ENCODE assay signal across 16 cellular contexts in the genomic region with DNA sequence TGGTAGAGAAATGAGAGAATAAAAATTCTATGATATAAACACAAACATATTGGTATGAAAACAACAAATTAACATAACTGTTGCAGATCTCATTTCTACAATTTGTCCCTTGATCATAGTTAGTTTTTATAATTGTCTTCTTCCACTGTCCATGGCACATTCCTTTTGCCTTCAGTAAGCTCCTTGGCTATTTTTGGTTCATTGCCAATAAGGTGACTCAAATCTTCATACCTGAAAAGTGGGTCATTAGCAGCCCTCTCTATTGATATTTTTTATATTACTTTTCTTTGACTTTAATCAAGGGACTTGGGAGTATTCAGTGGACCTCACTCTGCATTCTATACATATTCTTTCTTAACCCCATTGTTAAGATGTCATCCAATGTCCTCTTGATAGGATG.
DNase-seq lines count a peak whose midpoint lies in the region; ATAC-seq and TF ChIP-seq lines count a peak whose summit lies in the region.
"Had no signal": no experiment of that assay in that cellular context is flagged by ENCODE, and none has a peak within 500 bp of the region (broad histone marks: within the 10 kb centered on the region; RNA-seq: fewer than 3 reads in every experiment).

No MANE protein-coding gene starts in this region.

- no peak for TF ChIP-seq CTCF in PC-3 (conservative IDR thresholded peaks at IDR 0.05; ENCODE audit: low read depth, low read length)
- TF ChIP-seq CTCF in epithelial cell of proximal tubule (conservative IDR thresholded peaks at IDR 0.05; ENCODE audit: low read depth, low read length), result no peak
- TF ChIP-seq CTCF in smooth muscle cell (IDR thresholded peaks at IDR 0.05; ENCODE audit: borderline replicate concordance, insufficient read depth, poor library complexity, severe bottlenecking), result no peak

- DNase-seq in ELR (ENCODE audit: low read depth) (peak; percentile 3), PC-3 (peak; percentile 7), epithelial cell of proximal tubule (ENCODE audit: low read depth) (peak; percentile 64), renal cortical epithelial cell (ENCODE audit: low read depth) (peak; percentile 69), NCI-H187 treated with DMSO at 0.1 percent for 48 hours (lab: John Stamatoyannopoulos, UW) (no peak), smooth muscle cell (lab: John Stamatoyannopoulos, UW; ENCODE audit: unreplicated experiment) (no peak)
- DNase-seq: AML-193, DMS153, Kasumi-1, NCI-H1436, NCI-H2029 treated with DMSO at 0.1 percent for 48 hours, NCI-H2171 treated with DMSO at 0.1 percent for 48 hours, NCI-H510A, NCI-H774 had no signal

- H3K79me2 ChIP-seq in PC-3 (ENCODE audit: low read length) (no peaks in the 10 kb centered on the region), smooth muscle cell (ENCODE audit: low read depth) (no peaks in the 10 kb centered on the region)

- peaks cover 7% of the 10 kb centered on the region; the same call in 1 of the 2 replicates for H3K9me3 ChIP-seq in PC-3 (ENCODE audit: low read length)
- peaks cover 9% of the 10 kb centered on the region for H3K9me3 ChIP-seq in smooth muscle cell (replicated peaks; ENCODE audit: low read depth)
- H3K9me3 ChIP-seq: HAP-1 had no signal

- H3K27me3 ChIP-seq in PC-3 (ENCODE audit: low read length) (no peaks in the 10 kb centered on the region), smooth muscle cell (ENCODE audit: low read depth) (no peaks in the 10 kb centered on the region)

- H3K27ac ChIP-seq in PC-3 (ENCODE audit: low read length) (no peak overlapping the region), smooth muscle cell (ENCODE audit: low read depth) (no peak overlapping the region)

- POLR2A ChIA-PET in PC-3 (lab: Charles Lee; ENCODE audit: unreplicated experiment), result no interaction called here

- H4K20me1 ChIP-seq in PC-3 (ENCODE audit: low read length), result no peaks in the 10 kb centered on the region
- no peaks in the 10 kb centered on the region for H4K20me1 ChIP-seq in smooth muscle cell (ENCODE audit: low read depth)

- H3K4me3 ChIP-seq in PC-3 (ENCODE audit: low read length) (no peak overlapping the region), epithelial cell of proximal tubule (ENCODE audit: low read depth, low read length) (no peak overlapping the region), smooth muscle cell (no peak overlapping the region)
- H3K4me3 ChIP-seq: HAP-1 had no signal

- H3K9ac ChIP-seq in PC-3 (ENCODE audit: low read length) (no peak overlapping the region), smooth muscle cell (ENCODE audit: low read depth) (no peak overlapping the region)

- H3K4me2 ChIP-seq in PC-3 (ENCODE audit: low read length), result no peak overlapping the region
- no peak overlapping the region for H3K4me2 ChIP-seq in smooth muscle cell

- H3F3A ChIP-seq in PC-3 (ENCODE audit: low read length, unreplicated experiment), result no peaks in the 10 kb centered on the region
- no peaks in the 10 kb centered on the region for H3F3A ChIP-seq in smooth muscle cell (ENCODE audit: low read depth)

- H3K4me1 ChIP-seq in PC-3 (ENCODE audit: insufficient read depth, low read length) (no peaks in the 10 kb centered on the region), smooth muscle cell (ENCODE audit: low read depth) (no peaks in the 10 kb centered on the region)
- H3K4me1 ChIP-seq: HAP-1 had no signal

- ATAC-seq in PC-3, result no peak
- no peak for ATAC-seq in GM21717 (IDR thresholded peaks at IDR 0.05; ENCODE audit: unreplicated experiment)

- intact Hi-C loops in PC-3 (cut with micrococcal nuclease), result no loop called here

- CTCF ChIA-PET in PC-3 (lab: Charles Lee), result no interaction called here

- BruUV-seq in PC-3 (replicated peaks; lab: Mats Ljungman, UMichigan), result no TSS peak

- H2AFZ ChIP-seq in PC-3 (ENCODE audit: low read length) (no peak overlapping the region), smooth muscle cell (ENCODE audit: low read depth) (no peak overlapping the region)

- no peaks in the 10 kb centered on the region for H3K9me2 ChIP-seq in PC-3 (replicated peaks; ENCODE audit: low read length)

- H3K36me3 ChIP-seq in PC-3 (ENCODE audit: low read depth, low read length) (no peaks in the 10 kb centered on the region), smooth muscle cell (ENCODE audit: low read depth) (no peaks in the 10 kb centered on the region)
- H3K36me3 ChIP-seq: HAP-1 had no signal

Comparison
In these comparisons a context has a peak if more than half of its experiments do, and no peak if none do; other contexts are left out.
1. DNase-seq: peak in ELR (single experiment), PC-3 (single experiment), epithelial cell of proximal tubule (single experiment) and renal cortical epithelial cell (single experiment); none in NCI-H187 treated with DMSO at 0.1 percent for 48 hours (single experiment) and smooth muscle cell (single experiment).